Comparison of ENCODE assay signal across 10 cellular contexts in the genomic region with DNA sequence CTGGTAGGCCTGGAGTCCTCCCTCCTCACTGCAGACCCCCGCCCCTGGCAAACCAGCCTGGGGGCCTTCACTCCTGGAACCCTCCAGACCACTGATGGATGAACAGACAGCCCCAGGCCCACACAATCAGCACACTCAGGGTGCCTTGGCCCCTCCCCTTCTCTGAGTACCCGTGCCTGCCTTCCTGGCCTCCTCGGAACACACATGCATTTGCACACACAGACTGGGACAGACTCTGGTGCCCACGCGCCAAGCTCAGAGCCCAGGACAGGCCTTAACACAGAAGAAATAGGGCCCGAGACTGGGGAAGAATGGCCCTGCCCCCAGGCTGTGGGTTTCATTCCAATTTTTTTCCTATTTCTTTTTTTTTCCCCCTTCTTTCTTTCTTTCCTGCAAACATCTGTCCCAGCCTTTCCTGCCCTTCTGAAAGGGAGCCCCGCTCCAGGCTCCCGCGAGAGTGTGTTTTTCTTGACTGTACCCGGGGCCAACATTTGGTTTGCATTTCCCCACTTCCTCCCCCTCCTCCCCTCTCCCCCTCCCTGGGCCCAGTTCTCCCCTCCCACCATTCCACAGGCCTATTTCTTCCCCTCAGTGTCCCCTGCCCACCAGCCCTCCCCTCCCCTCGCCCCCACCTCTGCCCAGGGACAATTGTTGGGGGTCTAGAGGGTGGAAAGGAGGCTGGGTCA. TPM values are rescaled to one million over a fixed set of nuclear protein-coding genes. Genes with fewer than 3 reads are reported as not detected.
DNase-seq lines count a peak whose midpoint lies in the region; ATAC-seq and TF ChIP-seq lines count a peak whose summit lies in the region.
"Had no signal": no experiment of that assay in that cellular context is flagged by ENCODE, and none has a peak within 500 bp of the region (broad histone marks: within the 10 kb centered on the region; RNA-seq: fewer than 3 reads in every experiment).

No MANE protein-coding gene starts in this region.

- no peak for TF ChIP-seq POLR2A in NB4 (IDR thresholded peaks at IDR 0.05; ENCODE audit: extremely low read depth, insufficient read length)

- no peak overlapping the region for H3K4me3 Mint-ChIP-seq in dendritic cell treated with granulocyte-macrophage colony-stimulating factor and Interleukin-4, amounts not matched to agents 40 ng/mL and 50 ng/mL, for 4 days
- H3K4me3 Mint-ChIP-seq in type B pancreatic cell: peak overlapping the region; percentile 87
- H3K4me3 Mint-ChIP-seq: activated T-cell treated with anti-CD3 and anti-CD28 coated beads, Interleukin-2, amount 50 U/mL, for 72 hours; stimulated activated memory B cell treated with anti-CD40 and anti-IgM and Interleukin-4, amounts not matched to agents 10 μg/mL and 1 μg/mL and 100 μg/mL, for 72 hours had no signal

- H3K27ac Mint-ChIP-seq in dendritic cell treated with granulocyte-macrophage colony-stimulating factor and Interleukin-4, amounts not matched to agents 40 ng/mL and 50 ng/mL, for 4 days: peak overlapping the region; percentile 47
- H3K27ac Mint-ChIP-seq in type B pancreatic cell: peak overlapping the region; percentile 84
- H3K27ac Mint-ChIP-seq: activated T-cell treated with anti-CD3 and anti-CD28 coated beads, Interleukin-2, amount 50 U/mL, for 72 hours; stimulated activated memory B cell treated with anti-CD40 and anti-IgM and Interleukin-4, amounts not matched to agents 10 μg/mL and 1 μg/mL and 100 μg/mL, for 72 hours had no signal

- H3K27me3 Mint-ChIP-seq in dendritic cell treated with granulocyte-macrophage colony-stimulating factor and Interleukin-4, amounts not matched to agents 40 ng/mL and 50 ng/mL, for 4 days: peaks cover 8% of the 10 kb centered on the region
- H3K27me3 Mint-ChIP-seq in type B pancreatic cell: peaks cover 22% of the 10 kb centered on the region

- DNase-seq in NB4 (ENCODE audit: low read depth) (peak; percentile 52), mucosa of gallbladder (ENCODE audit: low spot score) (peak; percentile 34), type B pancreatic cell (ENCODE audit: extremely low spot score, unreplicated experiment) (no peak), NCI-H1436 treated with DMSO at 0.1 percent for 48 hours (lab: John Stamatoyannopoulos, UW) (no peak)
- no peak for DNase-seq in activated CD4-positive, CD25-positive, alpha-beta regulatory T cell (lab: John Stamatoyannopoulos, UW)
- DNase-seq: activated T-cell treated with anti-CD3 and anti-CD28 coated beads, Interleukin-2, amount 50 U/mL, for 72 hours had no signal

- ATAC-seq in HG02852 (IDR thresholded peaks at IDR 0.05; ENCODE audit: unreplicated experiment): no peak
- ATAC-seq: K562 had no signal

- TF ChIP-seq CTCF in NB4 (IDR thresholded peaks at IDR 0.05; ENCODE audit: low read depth, low read length): no peak
- no peak for TF ChIP-seq CTCF in type B pancreatic cell (conservative IDR thresholded peaks at IDR 0.05)

- H3K4me3 ChIP-seq in NB4 (ENCODE audit: low read depth, low read length): no peak overlapping the region
- H3K4me3 ChIP-seq: K562 had no signal

- H3K9me3 Mint-ChIP-seq in dendritic cell treated with granulocyte-macrophage colony-stimulating factor and Interleukin-4, amounts not matched to agents 40 ng/mL and 50 ng/mL, for 4 days: no peaks in the 10 kb centered on the region
- no peaks in the 10 kb centered on the region for H3K9me3 Mint-ChIP-seq in type B pancreatic cell
- H3K9me3 Mint-ChIP-seq: activated T-cell treated with anti-CD3 and anti-CD28 coated beads, Interleukin-2, amount 50 U/mL, for 72 hours; stimulated activated memory B cell treated with anti-CD40 and anti-IgM and Interleukin-4, amounts not matched to agents 10 μg/mL and 1 μg/mL and 100 μg/mL, for 72 hours had no signal

- intact Hi-C loops in dendritic cell treated with granulocyte-macrophage colony-stimulating factor and Interleukin-4, amounts not matched to agents 40 ng/mL and 50 ng/mL, for 4 days (cut with micrococcal nuclease): no loop called here

- peaks cover 65% of the 10 kb centered on the region for H3K4me1 Mint-ChIP-seq in dendritic cell treated with granulocyte-macrophage colony-stimulating factor and Interleukin-4, amounts not matched to agents 40 ng/mL and 50 ng/mL, for 4 days (ENCODE audit: low read depth)
- peaks cover 45% of the 10 kb centered on the region for H3K4me1 Mint-ChIP-seq in type B pancreatic cell (ENCODE audit: unreplicated experiment)

- H3K36me3 Mint-ChIP-seq in dendritic cell treated with granulocyte-macrophage colony-stimulating factor and Interleukin-4, amounts not matched to agents 40 ng/mL and 50 ng/mL, for 4 days (ENCODE audit: low read depth): no peaks in the 10 kb centered on the region
- no peaks in the 10 kb centered on the region for H3K36me3 Mint-ChIP-seq in type B pancreatic cell
- H3K36me3 Mint-ChIP-seq: stimulated activated memory B cell treated with anti-CD40 and anti-IgM and Interleukin-4, amounts not matched to agents 10 μg/mL and 1 μg/mL and 100 μg/mL, for 72 hours had no signal

RNA-seq across cellular contexts. Expression of a gene that starts 0.6 kb away (rescaled TPM):
- total RNA-seq in mucosa of gallbladder: 469 TPM
- total RNA-seq in type B pancreatic cell (ENCODE audit: low replicate concordance): 59.2 and 87.5 TPM in 2 replicates

Comparison
In these comparisons a context has a peak if more than half of its experiments do, and no peak if none do; other contexts are left out.
1. DNase-seq: peak in NB4 (single experiment) and mucosa of gallbladder (single experiment); none in type B pancreatic cell (single experiment), activated CD4-positive, CD25-positive, alpha-beta regulatory T cell (0 of 4) and NCI-H1436 treated with DMSO at 0.1 percent for 48 hours (single experiment).